8 cellular contexts compared by ENCODE assay signal in genomic region chr7:140175221-140176218, GRCh38. TPM values are rescaled to one million over a fixed set of nuclear protein-coding genes. Genes with fewer than 3 reads are reported as not detected.
DNase-seq lines count a peak whose midpoint lies in the region; ATAC-seq and TF ChIP-seq lines count a peak whose summit lies in the region.

No MANE protein-coding gene starts in this region.

- H3K4me1 ChIP-seq in duodenal mucosa (ENCODE audit: control insufficient read depth in 1 of 2, insufficient read depth in 2 of 2, low read length in 2 of 2) = peaks cover 13 to 37% of the 10 kb centered on the region in 2 donors
- H3K4me1 ChIP-seq in right lobe of liver = peaks cover 0 to 39% (median 8%) of the 10 kb centered on the region in 4 donors

- peaks cover 51% of the 10 kb centered on the region for H3K4me1 Mint-ChIP-seq in activated CD4-positive, alpha-beta memory T cell treated with anti-CD3 and anti-CD28 coated beads for 36 hours (ENCODE audit: low read depth)

- H3K9me3 Mint-ChIP-seq in activated CD4-positive, alpha-beta memory T cell treated with anti-CD3 and anti-CD28 coated beads for 36 hours = peaks cover 8% of the 10 kb centered on the region

- H3K27me3 ChIP-seq in duodenal mucosa (ENCODE audit: control insufficient read depth in 1 of 2, insufficient read depth in 2 of 2, low read length in 2 of 2) (no peaks in the 10 kb centered on the region), right lobe of liver (no peaks in the 10 kb centered on the region)

- peaks cover 21% of the 10 kb centered on the region for H3K36me3 Mint-ChIP-seq in activated CD4-positive, alpha-beta memory T cell treated with anti-CD3 and anti-CD28 coated beads for 36 hours

- TF ChIP-seq POLR2A in right lobe of liver (IDR thresholded peaks at IDR 0.05) = peak; percentile 99

- CTCF ChIA-PET in activated CD4-positive, alpha-beta memory T cell treated with anti-CD3 and anti-CD28 coated beads for 36 hours (lab: Charles Lee) = interaction anchor here (0.7 to 1.4 kb wide), 11 partner anchors 10 to 268 kb away, joined by 3 to 7 read pairs (median 3); partner anchors contain the start of gene PARP12

- under 1% methylated on average over 26 of the region's 83 CpGs for WGBS in right lobe of liver (ENCODE audit: insufficient coverage, low coverage, low lambda C conversion rate, missing lambda C conversion rate)

- peak overlapping the region; percentile 80 for H3K4me3 Mint-ChIP-seq in activated CD4-positive, alpha-beta memory T cell treated with anti-CD3 and anti-CD28 coated beads for 36 hours

- TF ChIP-seq CTCF in right lobe of liver (IDR thresholded peaks at IDR 0.05) = peak; percentile 63 to 77 (median 70)

- H3K9me3 ChIP-seq in duodenal mucosa (ENCODE audit: control insufficient read depth in 1 of 2, low read length in 2 of 2) = no peaks in the 10 kb centered on the region
- no peaks in the 10 kb centered on the region for H3K9me3 ChIP-seq in right lobe of liver

- peak; percentile 99 for DNase-seq in CD1c-positive myeloid dendritic cell (ENCODE audit: extremely low spot score)
- peak; percentile 81 for DNase-seq in HK-2 (ENCODE audit: unreplicated experiment)
- DNase-seq in NCI-H82 (lab: John Stamatoyannopoulos, UW) = peak; percentile 96
- DNase-seq in activated CD4-positive, alpha-beta memory T cell treated with anti-CD3 and anti-CD28 coated beads for 36 hours = peak; percentile 95
- peak; percentile 92 to 95 (median 94) for DNase-seq in right lobe of liver
- DNase-seq in stimulated activated CD4-positive, alpha-beta T cell treated with anti-CD3 and anti-CD28 coated beads, Interleukin-4, amount 100 ng/mL, for 24 hours = peak; percentile 89

- peak overlapping the region; percentile 91 for H3K27ac Mint-ChIP-seq in activated CD4-positive, alpha-beta memory T cell treated with anti-CD3 and anti-CD28 coated beads for 36 hours

- intact Hi-C loops in activated CD4-positive, alpha-beta memory T cell treated with anti-CD3 and anti-CD28 coated beads for 36 hours (cut with micrococcal nuclease) = loop anchor here (1.0 to 10.0 kb wide), 16 partner anchors 37 to 1559 kb away; partner anchors contain the start of genes HIPK2, LUC7L2, MKRN1 and NDUFB2
- intact Hi-C loops in right lobe of liver (cut with DNase I) = loop anchor here in 1 of 2 donors (10.0 kb wide), 1 partner anchor 111 kb away; the partner anchor contains the start of gene PARP12

- H3K9ac ChIP-seq in duodenal mucosa (ENCODE audit: low read depth in 1 of 2, low read length in 2 of 2) = peak overlapping the region; percentile 74 to 78

- H3K4me3 ChIP-seq in duodenal mucosa (ENCODE audit: low read depth in 1 of 2, low read length in 2 of 2) (peak overlapping the region; percentile 69), right lobe of liver (peak overlapping the region; percentile 74 to 90 (median 85))

- no peaks in the 10 kb centered on the region for H3K27me3 Mint-ChIP-seq in activated CD4-positive, alpha-beta memory T cell treated with anti-CD3 and anti-CD28 coated beads for 36 hours

- H3K36me3 ChIP-seq in duodenal mucosa (ENCODE audit: control insufficient read depth in 1 of 2, insufficient read depth in 2 of 2, low read length in 2 of 2) = no peaks in the 10 kb centered on the region
- H3K36me3 ChIP-seq in right lobe of liver = no peaks in the 10 kb centered on the region

- ATAC-seq in GM19438 (IDR thresholded peaks at IDR 0.05; ENCODE audit: low read depth, unreplicated experiment) (peak; percentile 40), right lobe of liver (peak; percentile 66 to 71 (median 71))

- POLR2A ChIA-PET in activated CD4-positive, alpha-beta memory T cell treated with anti-CD3 and anti-CD28 coated beads for 36 hours (lab: Charles Lee) = interaction anchor here (0.5 to 4.6 kb wide), 13 partner anchors 10 to 201 kb away, joined by 3 to 86 read pairs (median 6); partner anchors contain the start of gene PARP12

- H3K27ac ChIP-seq in duodenal mucosa (ENCODE audit: low read depth, low read length) (peak overlapping the region; percentile 97), right lobe of liver (peak overlapping the region; percentile 95 to 99 (median 97))

RNA-seq across cellular contexts. Expression of gene KDM7A, which starts 1.3 kb away (rescaled TPM):
- total RNA-seq in activated CD4-positive, alpha-beta memory T cell treated with anti-CD3 and anti-CD28 coated beads for 36 hours = 10 to 100 TPM; 23.4 to 24.5 TPM
- 10 to 100 TPM in 1 of 6 experiments, 1 to 10 TPM in 5; 3.7 to 10.7 (median 6.8) TPM for total RNA-seq in right lobe of liver

Comparison
In these comparisons a context has a peak if more than half of its experiments do, and no peak if none do; other contexts are left out.
1. Peak in every context shown above with its lines: DNase-seq, ATAC-seq, H3K4me3 ChIP-seq and H3K27ac ChIP-seq.